Comparison of ENCODE assay signal across 1 cellular context in genomic region chr16:84825896-84826557, GRCh38.
A peak's percentile ranks its signal among the peaks of the same experiment; 100 is the strongest.
TF ChIP-seq lines count a peak whose summit lies in the region.

No MANE protein-coding gene starts in this region.

TF ChIP-seq in IMR-90, 13 proteins besides CTCF, POLR2A, EP300 and RAD21 (continued from another document):
- TF ChIP-seq, protein P1, sequence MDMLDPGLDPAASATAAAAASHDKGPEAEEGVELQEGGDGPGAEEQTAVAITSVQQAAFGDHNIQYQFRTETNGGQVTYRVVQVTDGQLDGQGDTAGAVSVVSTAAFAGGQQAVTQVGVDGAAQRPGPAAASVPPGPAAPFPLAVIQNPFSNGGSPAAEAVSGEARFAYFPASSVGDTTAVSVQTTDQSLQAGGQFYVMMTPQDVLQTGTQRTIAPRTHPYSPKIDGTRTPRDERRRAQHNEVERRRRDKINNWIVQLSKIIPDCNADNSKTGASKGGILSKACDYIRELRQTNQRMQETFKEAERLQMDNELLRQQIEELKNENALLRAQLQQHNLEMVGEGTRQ (IDR thresholded peaks at IDR 0.05; ENCODE audit: low read depth, low read length) = no peak
- no peak for TF ChIP-seq RFX5 (IDR thresholded peaks at IDR 0.05; ENCODE audit: low read depth, low read length)
- peak; percentile 71; the same call in 1 of the 2 replicates for TF ChIP-seq BHLHE40 (IDR thresholded peaks at IDR 0.05; ENCODE audit: low read depth, low read length)
- no peak for TF ChIP-seq CHD1 (IDR thresholded peaks at IDR 0.05; ENCODE audit: low read depth, low read length)
- TF ChIP-seq ELK1 (IDR thresholded peaks at IDR 0.05; ENCODE audit: borderline replicate concordance, low read depth, low read length) = no peak
- TF ChIP-seq NFE2L2 (IDR thresholded peaks at IDR 0.05; ENCODE audit: low read depth, low read length) = no peak
- no peak for TF ChIP-seq CEBPB (IDR thresholded peaks at IDR 0.05; ENCODE audit: low read depth, low read length)
- TF ChIP-seq SMC3 (IDR thresholded peaks at IDR 0.05; ENCODE audit: low read depth, low read length) = no peak
- peak; percentile 9; the same call in 1 of the 2 replicates for TF ChIP-seq MAZ (IDR thresholded peaks at IDR 0.05; ENCODE audit: borderline replicate concordance, low read depth, low read length)
- TF ChIP-seq FOS (IDR thresholded peaks at IDR 0.05; ENCODE audit: low read depth, low read length) = peak; percentile 21; the same call in 1 of the 2 replicates
